In the genomic region with DNA sequence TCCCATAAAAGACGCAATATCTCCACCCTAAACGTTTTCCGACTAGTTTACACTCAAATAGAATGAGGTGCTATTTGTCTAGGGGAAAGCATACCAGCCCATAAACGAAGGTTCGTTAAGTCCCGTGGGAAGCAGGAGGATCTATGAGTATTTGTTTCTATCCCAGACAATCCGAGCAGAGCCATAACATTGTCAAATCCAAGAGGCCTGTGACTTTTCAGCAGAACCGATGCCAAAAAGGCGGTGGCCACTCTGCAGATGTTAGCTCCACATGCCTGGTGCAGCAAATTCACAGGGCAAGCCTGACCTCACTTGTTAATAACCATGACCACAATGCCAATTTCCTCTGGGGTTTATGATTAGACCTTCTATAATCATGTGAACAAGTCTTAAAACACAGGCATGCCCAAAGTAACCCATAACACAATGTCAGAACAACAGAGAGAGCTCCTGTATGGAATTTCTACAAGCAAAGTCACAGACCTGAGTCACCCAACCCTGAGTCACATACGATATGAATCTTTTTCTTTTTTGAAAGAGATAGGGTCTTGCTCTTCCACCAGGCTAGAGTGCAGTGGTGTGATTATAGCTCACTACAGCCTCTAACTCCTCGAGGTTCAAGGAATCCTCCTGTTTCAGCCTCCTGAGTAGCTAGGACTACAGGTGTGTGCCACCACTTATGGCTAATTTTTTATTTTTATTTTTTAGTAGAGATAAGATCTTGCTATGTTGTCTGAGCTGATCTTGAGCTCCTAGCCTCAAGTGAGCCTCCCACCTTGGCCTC, we compare ENCODE assay signal across 11 cellular contexts.
DNase-seq lines count a peak whose midpoint lies in the region; ATAC-seq, FAIRE-seq and TF ChIP-seq lines count a peak whose summit lies in the region.
"Had no signal": no experiment of that assay in that cellular context is flagged by ENCODE, and none has a peak within 500 bp of the region (broad histone marks: within the 10 kb centered on the region; RNA-seq: fewer than 3 reads in every experiment).

No MANE protein-coding gene starts in this region.

- peaks cover 21% of the 10 kb centered on the region for H3K79me2 ChIP-seq in mammary epithelial cell (ENCODE audit: insufficient read depth, low read length)

- H3K4me3 ChIP-seq in mammary epithelial cell (replicated peaks in 1 of 3; ENCODE audit: insufficient read depth in 1 of 3, low read depth in 2 of 3, low read length in 3 of 3): no peak overlapping the region
- H3K4me3 ChIP-seq in suprapubic skin: no peak overlapping the region

- no peak for TF ChIP-seq EP300 in suprapubic skin (IDR thresholded peaks at IDR 0.05)

- WGBS in mammary epithelial cell (ENCODE audit: low coverage, missing lambda C conversion rate): 26% methylated on average over 11 of the region's 11 CpGs
- 30% methylated on average over 11 of the region's 11 CpGs for WGBS in suprapubic skin

- H3K27me3 ChIP-seq in mammary epithelial cell (ENCODE audit: insufficient read depth, low read length) (no peaks in the 10 kb centered on the region), suprapubic skin (no peaks in the 10 kb centered on the region)

- DNase-seq in HTR-8/SVneo (ENCODE audit: insufficient read length, low spot score): peak; percentile 53
- DNase-seq in mammary epithelial cell: peak; percentile 96
- peak; percentile 68 for DNase-seq in islet precursor cell
- DNase-seq in suprapubic skin (ENCODE audit: low spot score in 2 of 2): no peak
- no peak for DNase-seq in activated gamma-delta T cell treated with Interleukin-2 at 50 U/mL for 16 hours
- no peak for DNase-seq in T-helper 2 cell
- DNase-seq: activated naive CD4-positive, alpha-beta T cell treated with anti-CD3 and anti-CD28 coated beads, Interleukin-2, amount 50 U/mL, for 16 hours; SHP77 treated with DMSO at 0.1 percent for 48 hours had no signal

- no peak for TF ChIP-seq POLR2A in suprapubic skin (IDR thresholded peaks at IDR 0.05)

- in situ Hi-C loops in mammary epithelial cell (cut with MboI; ENCODE audit: low sequenced_read_pairs in 2 of 2): loop anchor here in 1 of 2 donors (10.0 to 25.0 kb wide), 2 partner anchors 121 to 248 kb away; a partner anchor contains a TSS

- TSS peak; percentile 28 for BruUV-seq in mammary epithelial cell (replicated peaks; lab: Mats Ljungman, UMichigan)

- CTCF ChIA-PET in mammary epithelial cell (lab: Charles Lee; ENCODE audit: low non-redundant PET): interaction anchor here (0.6 kb wide), 2 partner anchors 44 to 107 kb away, joined by 3 read pairs; no protein-coding TSS in a partner anchor

- H3K9me3 ChIP-seq in mammary epithelial cell (replicated peaks; ENCODE audit: insufficient read depth, low read length) (no peaks in the 10 kb centered on the region), suprapubic skin (no peaks in the 10 kb centered on the region)

- dilution Hi-C loops in mammary epithelial cell (cut with HindIII; ENCODE audit: low sequenced_read_pairs): no loop called here

- H3K4me1 ChIP-seq in mammary epithelial cell (ENCODE audit: insufficient read depth, low read length): peaks cover 59% of the 10 kb centered on the region
- H3K4me1 ChIP-seq in suprapubic skin: peaks cover 65% of the 10 kb centered on the region

- no peak for FAIRE-seq in HTR-8/SVneo (lab: Jason Lieb, UNC)

- no peak for ATAC-seq in GM21786 (IDR thresholded peaks at IDR 0.05; ENCODE audit: unreplicated experiment)
- ATAC-seq in HG03378 (IDR thresholded peaks at IDR 0.05; ENCODE audit: unreplicated experiment): no peak
- ATAC-seq: natural killer cell treated with Interleukin-12 subunit alpha and Interleukin-12 subunit beta and Interleukin-15 and Interleukin-18, amount 100 ng/mL, for 72 hours had no signal

- intact Hi-C loops in mammary epithelial cell (cut with micrococcal nuclease): loop anchor here (10.0 kb wide), 1 partner anchor 401 kb away; a partner anchor contains a TSS

- H2AFZ ChIP-seq in mammary epithelial cell (ENCODE audit: low read depth, low read length): no peak overlapping the region

- TF ChIP-seq CTCF in mammary epithelial cell (conservative IDR thresholded peaks at IDR 0.05 in 1 of 2, IDR thresholded peaks at IDR 0.05 in 1 of 2; ENCODE audit: extremely low read depth in 1 of 2, insufficient read depth in 1 of 2, low read depth in 1 of 2, low read length in 2 of 2): no peak
- no peak for TF ChIP-seq CTCF in suprapubic skin (IDR thresholded peaks at IDR 0.05)

- peak overlapping the region; percentile 77 for H3K4me2 ChIP-seq in mammary epithelial cell (ENCODE audit: insufficient read depth, low read depth, low read length)

- H3K36me3 ChIP-seq in mammary epithelial cell (ENCODE audit: insufficient read depth, low read length) (no peaks in the 10 kb centered on the region), suprapubic skin (no peaks in the 10 kb centered on the region)

- H3K9ac ChIP-seq in mammary epithelial cell (ENCODE audit: insufficient read depth, low read length): peak overlapping the region; percentile 92

- peak overlapping the region; percentile 99 for H3K27ac ChIP-seq in mammary epithelial cell (ENCODE audit: insufficient read depth, low read depth, low read length)
- H3K27ac ChIP-seq in suprapubic skin: peak overlapping the region; percentile 89

- no peaks in the 10 kb centered on the region for H4K20me1 ChIP-seq in mammary epithelial cell (ENCODE audit: insufficient read depth, low read length)

Comparison
In these comparisons a context has a peak if more than half of its experiments do, and no peak if none do; other contexts are left out.
1. DNase-seq: peak in HTR-8/SVneo (single experiment), mammary epithelial cell (single experiment) and islet precursor cell (single experiment); none in suprapubic skin (0 of 2), activated gamma-delta T cell treated with Interleukin-2 at 50 U/mL for 16 hours (single experiment) and T-helper 2 cell (0 of 5).